In genomic region chr3:49930241-49930690, GRCh38 we compare ENCODE assay signal across 8 cellular contexts. TPM values are rescaled to one million over a fixed set of nuclear protein-coding genes. Genes with fewer than 3 reads are reported as not detected.
DNase-seq lines count a peak whose midpoint lies in the region; ATAC-seq and TF ChIP-seq lines count a peak whose summit lies in the region.

No MANE protein-coding gene starts in this region.

- H3K4me1 ChIP-seq in mucosa of rectum (ENCODE audit: control insufficient read depth in 2 of 2, insufficient read depth in 2 of 2, low read length in 2 of 2), result peaks cover 7 to 10% of the 10 kb centered on the region in 2 donors
- no peaks in the 10 kb centered on the region for H3K4me1 ChIP-seq in uterus

- peak overlapping the region; percentile 80 to 91 for H3K4me3 ChIP-seq in mucosa of rectum (ENCODE audit: low read length in 2 of 2)
- peak overlapping the region; percentile 77 for H3K4me3 ChIP-seq in uterus

- peak overlapping the region; percentile 79 to 83 for H3K9ac ChIP-seq in mucosa of rectum (ENCODE audit: low read depth in 1 of 2, low read length in 2 of 2)

- H3K36me3 ChIP-seq in mucosa of rectum (ENCODE audit: control insufficient read depth in 2 of 2, insufficient read depth in 2 of 2, low read length in 2 of 2) (no peaks in the 10 kb centered on the region), uterus (no peaks in the 10 kb centered on the region)

- TF ChIP-seq POLR2A in uterus (IDR thresholded peaks at IDR 0.05), result no peak

- DNase-seq in Right ventricle myocardium superior, result no peak
- no peak for DNase-seq in left ventricle myocardium superior
- DNase-seq in caudate nucleus (lab: John Stamatoyannopoulos, UW), result no peak
- DNase-seq in uterus, result no peak
- DNase-seq in SW 1271 (lab: John Stamatoyannopoulos, UW), result no peak
- no peak for DNase-seq in NCI-H774 (lab: John Stamatoyannopoulos, UW)

- ATAC-seq in Right ventricle myocardium superior (ENCODE audit: poor library complexity), result peak; percentile 2
- ATAC-seq in left ventricle myocardium superior, result no peak
- no peak for ATAC-seq in HG03521 (IDR thresholded peaks at IDR 0.05; ENCODE audit: unreplicated experiment)

- no peaks in the 10 kb centered on the region for H3K9me3 ChIP-seq in mucosa of rectum (ENCODE audit: control insufficient read depth in 2 of 2, low read length in 2 of 2)
- no peaks in the 10 kb centered on the region for H3K9me3 ChIP-seq in uterus

- H3K27ac ChIP-seq in caudate nucleus (ENCODE audit: low read depth, low read length) (peak overlapping the region; percentile 75), mucosa of rectum (ENCODE audit: low read depth in 2 of 2, low read length in 2 of 2) (peak overlapping the region; percentile 87 to 91), uterus (peak overlapping the region; percentile 82 to 86)

- intact Hi-C loops in Right ventricle myocardium superior (cut with DNase I) (no loop called here), left ventricle myocardium superior (cut with micrococcal nuclease) (no loop called here), uterus (cut with DNase I; ENCODE audit: low total_unique reads) (no loop called here)

- TF ChIP-seq CTCF in uterus (IDR thresholded peaks at IDR 0.05), result no peak

- no peaks in the 10 kb centered on the region for H3K27me3 ChIP-seq in mucosa of rectum (ENCODE audit: control insufficient read depth in 2 of 2, insufficient read depth in 2 of 2, low read length in 2 of 2)
- H3K27me3 ChIP-seq in uterus, result no peaks in the 10 kb centered on the region

RNA-seq across cellular contexts. Expression of gene MON1A, which starts 0.7 kb away (rescaled TPM):
- total RNA-seq in Right ventricle myocardium superior (7.8 TPM), left ventricle myocardium superior (8.1 TPM), uterus (1 to 10 TPM; 1.0 to 9.3 (median 5.2) TPM)

RNA-seq across cellular contexts. Expression of gene RBM6, which starts 9.7 kb away (rescaled TPM):
- total RNA-seq in Right ventricle myocardium superior (43.0 TPM), left ventricle myocardium superior (48.4 TPM), uterus (100 to 1,000 TPM in 2 of 4 donors, 10 to 100 TPM in 2; 63.2 to 143 (median 116) TPM)

RNA-seq across cellular contexts. Expression of gene MST1R, which starts 26.6 kb away (rescaled TPM):
- total RNA-seq in Right ventricle myocardium superior (1.5 TPM), left ventricle myocardium superior (2.3 TPM), uterus (1 to 10 TPM in 2 of 4 donors, under 1 TPM in 2; under 0.01 to 4.9 (median 1.5) TPM)
